In genomic region chr6:83854766-83855165, GRCh38 we compare ENCODE assay signal across 27 cellular contexts. TPM values are rescaled to one million over a fixed set of nuclear protein-coding genes. Genes with fewer than 3 reads are reported as not detected.
"Had no signal": no experiment of that assay in that cellular context is flagged by ENCODE, and none has a peak within 500 bp of the region (broad histone marks: within the 10 kb centered on the region; RNA-seq: fewer than 3 reads in every experiment).

No MANE protein-coding gene starts in this region.

- H3K9me3 Mint-ChIP-seq: activated CD4-positive, alpha-beta T cell treated with anti-CD3 and anti-CD28 coated beads, Interleukin-2, amount 10 ng/mL, durations not matched to agents 7 days and 5 days; activated naive CD4-positive, alpha-beta T cell treated with anti-CD3 and anti-CD28 coated beads, Interleukin-2, amount 50 U/mL, for 24 hours; activated T-helper 1 cell treated with anti-CD3 and anti-CD28 coated beads, Interleukin-12 subunit alpha, Interleukin-12 subunit beta, Interleukin-2, Interleukin-4 antibody, amounts not matched to agents 30 ng/mL and 10 ng/mL and 1 ng/mL, durations not matched to agents 14 hours and 24 hours and 36 hours; mesothelial cell of epicardium; naive thymus-derived CD8-positive, alpha-beta T cell; stimulated activated memory B cell treated with anti-CD40 and anti-IgM and Interleukin-4, amounts not matched to agents 10 μg/mL and 1 μg/mL and 100 μg/mL, for 72 hours had no signal

- H3K9me3 ChIP-seq: left ventricle myocardium inferior, sigmoid colon, stomach, transverse colon had no signal

- ATAC-seq: activated CD4-positive, CD25-positive, alpha-beta regulatory T cell treated with anti-CD3 and anti-CD28 coated beads, Interleukin-2, amount 50 U/mL, for 24 hours; activated CD8-positive, alpha-beta T cell treated with anti-CD3 and anti-CD28 coated beads, Interleukin-2, amount 10 ng/mL, durations not matched to agents 7 days and 5 days; naive thymus-derived CD8-positive, alpha-beta T cell; stimulated activated memory B cell treated with anti-CD40 and anti-IgM and Interleukin-4, amounts not matched to agents 10 μg/mL and 1 μg/mL and 100 μg/mL, for 72 hours had no signal

- H3K36me3 ChIP-seq: left ventricle myocardium inferior, sigmoid colon, stomach, transverse colon had no signal

- H3K27ac Mint-ChIP-seq: activated CD4-positive, alpha-beta T cell treated with anti-CD3 and anti-CD28 coated beads, Interleukin-2, amount 10 ng/mL, durations not matched to agents 7 days and 5 days; activated CD8-positive, alpha-beta T cell treated with anti-CD3 and anti-CD28 coated beads, Interleukin-2, amount 10 ng/mL, durations not matched to agents 7 days and 5 days; activated naive CD4-positive, alpha-beta T cell treated with anti-CD3 and anti-CD28 coated beads, Interleukin-2, amount 50 U/mL, for 24 hours; activated T-helper 1 cell treated with anti-CD3 and anti-CD28 coated beads, Interleukin-12 subunit alpha, Interleukin-12 subunit beta, Interleukin-2, Interleukin-4 antibody, amounts not matched to agents 30 ng/mL and 10 ng/mL and 1 ng/mL, durations not matched to agents 14 hours and 24 hours and 36 hours; mesothelial cell of epicardium; naive thymus-derived CD8-positive, alpha-beta T cell; progenitor cell of endocrine pancreas; stimulated activated memory B cell treated with anti-CD40 and anti-IgM and Interleukin-4, amounts not matched to agents 10 μg/mL and 1 μg/mL and 100 μg/mL, for 72 hours had no signal

- H3K27ac ChIP-seq: left ventricle myocardium inferior, sigmoid colon, transverse colon had no signal

- H3K36me3 Mint-ChIP-seq: activated naive CD4-positive, alpha-beta T cell treated with anti-CD3 and anti-CD28 coated beads, Interleukin-2, amount 50 U/mL, for 24 hours; mesothelial cell of epicardium had no signal

- H3K4me3 ChIP-seq: smooth muscle cell had no signal

- FAIRE-seq: endometrium had no signal

- DNase-seq: activated CD4-positive, alpha-beta T cell treated with anti-CD3 and anti-CD28 coated beads, Interleukin-2, amount 10 ng/mL, durations not matched to agents 7 days and 5 days; activated CD8-positive, alpha-beta T cell treated with anti-CD3 and anti-CD28 coated beads, Interleukin-2, amount 10 ng/mL, durations not matched to agents 7 days and 5 days; activated gamma-delta T cell treated with Interleukin-2 at 50 U/mL for 16 hours; amniotic stem cell; cerebellar nuclear complex; cortex of kidney; erythroblast; foreskin fibroblast; left ventricle myocardium inferior; naive thymus-derived CD8-positive, alpha-beta T cell; retina; sigmoid colon; stimulated activated CD4-positive, alpha-beta T cell treated with anti-CD3 and anti-CD28 coated beads, Interleukin-15, amount 100 ng/mL, for 24 hours; stomach; SW 1271; transverse colon had no signal

RNA-seq across cellular contexts. Expression of gene RIPPLY2, which starts 1.6 kb away (rescaled TPM):
- total RNA-seq: activated CD4-positive, alpha-beta T cell treated with anti-CD3 and anti-CD28 coated beads, Interleukin-2, amount 10 ng/mL, durations not matched to agents 7 days and 5 days; activated CD8-positive, alpha-beta T cell treated with anti-CD3 and anti-CD28 coated beads, Interleukin-2, amount 10 ng/mL, durations not matched to agents 7 days and 5 days; activated T-helper 1 cell treated with anti-CD3 and anti-CD28 coated beads, Interleukin-12 subunit alpha, Interleukin-12 subunit beta, Interleukin-2, Interleukin-4 antibody, amounts not matched to agents 30 ng/mL and 10 ng/mL and 1 ng/mL, durations not matched to agents 14 hours and 24 hours and 36 hours; fibroblast of lung; left ventricle myocardium inferior; mesothelial cell of epicardium; naive thymus-derived CD8-positive, alpha-beta T cell; osteocyte; progenitor cell of endocrine pancreas; sigmoid colon; smooth muscle cell; stomach; T-helper 2 cell treated with Interferon-gamma antibody and Interleukin-4, amounts not matched to agents 100 ng/mL and 5 ng/mL, for 36 hours; transverse colon had no signal
- polyA plus RNA-seq: fibroblast of lung; naive thymus-derived CD8-positive, alpha-beta T cell; smooth muscle cell had no signal
